ENCODE assay signal across 11 cellular contexts in genomic region chr11:75743159-75743558, GRCh38. TPM values are rescaled to one million over a fixed set of nuclear protein-coding genes. Genes with fewer than 3 reads are reported as not detected.
"Had no signal": no experiment of that assay in that cellular context is flagged by ENCODE, and none has a peak within 500 bp of the region (broad histone marks: within the 10 kb centered on the region; RNA-seq: fewer than 3 reads in every experiment).

No MANE protein-coding gene starts in this region.

RNA-seq across cellular contexts. Expression of gene MOGAT2, which starts 25.5 kb away (rescaled TPM):
- total RNA-seq: activated CD4-positive, alpha-beta memory T cell treated with anti-CD3 and anti-CD28 coated beads for 36 hours; activated CD4-positive, alpha-beta T cell treated with anti-CD3 and anti-CD28 coated beads, Interleukin-2, amount 10 ng/mL, durations not matched to agents 24 days and 14 days; activated CD8-positive, alpha-beta memory T cell treated with anti-CD3 and anti-CD28 coated beads for 36 hours; activated CD8-positive, alpha-beta T cell treated with anti-CD3 and anti-CD28 coated beads for 36 hours; activated naive CD8-positive, alpha-beta T cell treated with anti-CD3 and anti-CD28 coated beads, Interleukin-2, amount 10 ng/mL, durations not matched to agents 7 days and 5 days; activated T-cell treated with anti-CD3 and anti-CD28 coated beads, Interleukin-2, amount 50 U/mL, for 72 hours; activated T-helper 1 cell treated with anti-CD3 and anti-CD28 coated beads, Interleukin-12 subunit alpha, Interleukin-12 subunit beta, Interleukin-2, Interleukin-4 antibody, amounts not matched to agents 30 ng/mL and 10 ng/mL and 1 ng/mL, durations not matched to agents 14 hours and 24 hours and 36 hours; activated T-helper 17 cell treated with anti-CD3 and anti-CD28 coated beads, Interleukin-2, amount 50 U/mL, for 72 hours; ascending aorta; bronchial epithelial cell had no signal
- polyA plus RNA-seq: cardiac muscle cell had no signal
